13 cellular contexts compared by ENCODE assay signal in the genomic region with DNA sequence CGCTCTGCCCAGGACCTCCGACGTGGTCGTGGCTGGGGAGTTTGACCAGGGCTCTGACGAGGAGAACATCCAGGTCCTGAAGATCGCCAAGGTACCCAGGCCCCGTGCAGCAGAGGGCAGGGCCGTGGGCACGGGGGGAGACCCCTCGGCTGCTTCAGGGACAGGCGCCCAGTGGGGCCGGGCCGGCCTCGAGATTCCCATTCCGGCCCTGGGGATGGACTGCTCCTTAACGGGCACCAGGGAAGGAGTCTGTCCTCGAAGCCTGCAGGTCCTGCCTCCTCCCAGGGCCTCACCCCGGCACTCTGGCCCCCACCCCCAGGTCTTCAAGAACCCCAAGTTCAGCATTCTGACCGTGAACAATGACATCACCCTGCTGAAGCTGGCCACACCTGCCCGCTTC. TPM values are rescaled to one million over a fixed set of nuclear protein-coding genes. Genes with fewer than 3 reads are reported as not detected.
"Had no signal": no experiment of that assay in that cellular context is flagged by ENCODE, and none has a peak within 500 bp of the region (broad histone marks: within the 10 kb centered on the region; RNA-seq: fewer than 3 reads in every experiment).

No MANE protein-coding gene starts in this region.

RNA-seq across cellular contexts. Expression of a gene that starts 4.3 kb away (rescaled TPM):
- total RNA-seq: activated B cell treated with CpG ODN at 0.5 μM for 24 hours; activated CD4-positive, alpha-beta memory T cell treated with anti-CD3 and anti-CD28 coated beads for 36 hours; activated CD4-positive, alpha-beta memory T cell treated with anti-CD3 and anti-CD28 coated beads, Interleukin-2, amount 10 ng/mL, durations not matched to agents 7 days and 5 days; activated CD4-positive, alpha-beta T cell treated with anti-CD3 and anti-CD28 coated beads for 36 hours; activated CD4-positive, alpha-beta T cell treated with anti-CD3 and anti-CD28 coated beads, Interleukin-2, amount 10 ng/mL, durations not matched to agents 24 days and 14 days; activated CD4-positive, alpha-beta T cell treated with anti-CD3 and anti-CD28 coated beads, Interleukin-2, amount 10 ng/mL, durations not matched to agents 7 days and 5 days; activated CD8-positive, alpha-beta memory T cell treated with anti-CD3 and anti-CD28 coated beads for 36 hours; activated CD8-positive, alpha-beta memory T cell treated with anti-CD3 and anti-CD28 coated beads, Interleukin-2, amount 10 ng/mL, durations not matched to agents 7 days and 5 days; activated CD8-positive, alpha-beta T cell treated with anti-CD3 and anti-CD28 coated beads for 36 hours; activated CD8-positive, alpha-beta T cell treated with anti-CD3 and anti-CD28 coated beads, Interleukin-2, amount 10 ng/mL, durations not matched to agents 7 days and 5 days; T-helper 1 cell treated with Interleukin-12 subunit alpha and Interleukin-12 subunit beta and Interleukin-4 antibody, amounts not matched to agents 30 ng/mL and 1 ng/mL, for 36 hours; T-helper 17 cell; T-helper 2 cell treated with Interferon-gamma antibody and Interleukin-4, amounts not matched to agents 100 ng/mL and 5 ng/mL, for 36 hours had no signal

RNA-seq across cellular contexts. Expression of a gene that starts 16.2 kb away (rescaled TPM):
- total RNA-seq: activated B cell treated with CpG ODN at 0.5 μM for 24 hours; activated CD4-positive, alpha-beta memory T cell treated with anti-CD3 and anti-CD28 coated beads for 36 hours; activated CD4-positive, alpha-beta memory T cell treated with anti-CD3 and anti-CD28 coated beads, Interleukin-2, amount 10 ng/mL, durations not matched to agents 7 days and 5 days; activated CD4-positive, alpha-beta T cell treated with anti-CD3 and anti-CD28 coated beads for 36 hours; activated CD4-positive, alpha-beta T cell treated with anti-CD3 and anti-CD28 coated beads, Interleukin-2, amount 10 ng/mL, durations not matched to agents 24 days and 14 days; activated CD4-positive, alpha-beta T cell treated with anti-CD3 and anti-CD28 coated beads, Interleukin-2, amount 10 ng/mL, durations not matched to agents 7 days and 5 days; activated CD8-positive, alpha-beta memory T cell treated with anti-CD3 and anti-CD28 coated beads for 36 hours; activated CD8-positive, alpha-beta memory T cell treated with anti-CD3 and anti-CD28 coated beads, Interleukin-2, amount 10 ng/mL, durations not matched to agents 7 days and 5 days; activated CD8-positive, alpha-beta T cell treated with anti-CD3 and anti-CD28 coated beads for 36 hours; activated CD8-positive, alpha-beta T cell treated with anti-CD3 and anti-CD28 coated beads, Interleukin-2, amount 10 ng/mL, durations not matched to agents 7 days and 5 days; T-helper 1 cell treated with Interleukin-12 subunit alpha and Interleukin-12 subunit beta and Interleukin-4 antibody, amounts not matched to agents 30 ng/mL and 1 ng/mL, for 36 hours; T-helper 17 cell; T-helper 2 cell treated with Interferon-gamma antibody and Interleukin-4, amounts not matched to agents 100 ng/mL and 5 ng/mL, for 36 hours had no signal

RNA-seq across cellular contexts. Expression of a gene that starts 28.3 kb away (rescaled TPM):
- total RNA-seq: activated B cell treated with CpG ODN at 0.5 μM for 24 hours; activated CD4-positive, alpha-beta memory T cell treated with anti-CD3 and anti-CD28 coated beads, Interleukin-2, amount 10 ng/mL, durations not matched to agents 7 days and 5 days; T-helper 1 cell treated with Interleukin-12 subunit alpha and Interleukin-12 subunit beta and Interleukin-4 antibody, amounts not matched to agents 30 ng/mL and 1 ng/mL, for 36 hours; T-helper 2 cell treated with Interferon-gamma antibody and Interleukin-4, amounts not matched to agents 100 ng/mL and 5 ng/mL, for 36 hours had no signal
